Comparison of ENCODE assay signal across 25 cellular contexts in the genomic region with DNA sequence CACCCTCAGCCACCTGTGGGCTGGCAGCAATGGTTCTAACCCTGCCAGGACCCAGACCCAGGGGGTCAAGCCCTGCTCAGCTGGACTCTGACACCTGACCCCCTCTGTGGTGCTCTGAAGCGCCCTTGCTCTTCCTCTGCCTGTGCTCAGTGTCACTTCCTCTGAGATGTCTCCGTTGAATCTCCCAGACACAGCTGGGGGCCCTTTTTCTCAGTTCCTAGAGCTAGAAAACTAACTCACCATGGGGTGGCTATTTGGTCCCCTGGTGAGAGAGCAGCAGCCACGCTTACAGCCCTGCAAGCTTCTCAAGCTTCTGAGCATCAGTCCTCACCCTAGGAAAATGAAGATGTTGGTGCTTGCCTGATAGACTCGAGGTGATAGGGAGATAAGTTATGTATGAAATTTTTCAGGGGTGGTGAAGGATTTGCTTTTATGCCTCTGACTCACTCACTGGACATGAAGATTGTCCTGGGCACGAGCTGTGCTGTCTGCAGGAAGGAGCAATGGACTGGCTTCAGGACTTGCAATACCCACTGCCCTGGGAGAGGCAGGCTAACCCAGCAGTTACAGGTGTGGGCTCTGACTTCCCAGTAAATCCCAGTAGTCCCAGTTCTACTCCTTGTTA. TPM values are rescaled to one million over a fixed set of nuclear protein-coding genes. Genes with fewer than 3 reads are reported as not detected.
A peak's percentile ranks its signal among the peaks of the same experiment; 100 is the strongest.
DNase-seq lines count a peak whose midpoint lies in the region; ATAC-seq and TF ChIP-seq lines count a peak whose summit lies in the region.
"Had no signal": no experiment of that assay in that cellular context is flagged by ENCODE, and none has a peak within 500 bp of the region (broad histone marks: within the 10 kb centered on the region; RNA-seq: fewer than 3 reads in every experiment).

No MANE protein-coding gene starts in this region.

- H3K9me3 Mint-ChIP-seq in HFFc6 (no peaks in the 10 kb centered on the region), T-cell (no peaks in the 10 kb centered on the region)
- no peaks in the 10 kb centered on the region for H3K9me3 Mint-ChIP-seq in naive thymus-derived CD8-positive, alpha-beta T cell
- H3K9me3 Mint-ChIP-seq: activated naive CD8-positive, alpha-beta T cell treated with anti-CD3 and anti-CD28 coated beads, Interleukin-2, amount 10 ng/mL, durations not matched to agents 7 days and 5 days; activated T-helper 2 cell treated with anti-CD3 and anti-CD28 coated beads, Interferon-gamma antibody, Interleukin-2, Interleukin-4, amounts not matched to agents 10 μg/mL and 5 μg/mL and 100 μg/mL, durations not matched to agents 14 hours and 24 hours and 36 hours; CD4-positive, alpha-beta T cell; endodermal cell; naive B cell; stimulated activated naive CD8-positive, alpha-beta T cell treated with anti-CD3 and anti-CD28 coated beads, Interleukin-15, amount 100 ng/mL, for 72 hours had no signal

- CTCF ChIA-PET in T-cell (lab: Charles Lee), result no interaction called here

- H3K4me3 Mint-ChIP-seq in HFFc6, result peak overlapping the region; percentile 26; the same call in 1 of the 2 replicates
- no peak overlapping the region for H3K4me3 Mint-ChIP-seq in naive thymus-derived CD8-positive, alpha-beta T cell
- H3K4me3 Mint-ChIP-seq in T-cell, result no peak overlapping the region
- H3K4me3 Mint-ChIP-seq: activated naive CD8-positive, alpha-beta T cell treated with anti-CD3 and anti-CD28 coated beads, Interleukin-2, amount 10 ng/mL, durations not matched to agents 7 days and 5 days; CD4-positive, alpha-beta T cell; endodermal cell; naive B cell; stimulated activated naive CD8-positive, alpha-beta T cell treated with anti-CD3 and anti-CD28 coated beads, Interleukin-15, amount 100 ng/mL, for 72 hours had no signal

- POLR2A ChIA-PET in naive thymus-derived CD8-positive, alpha-beta T cell (lab: Charles Lee), result no interaction called here
- POLR2A ChIA-PET in T-cell (lab: Charles Lee), result no interaction called here

- ATAC-seq in RWPE2 (ENCODE audit: low read depth) (0 out of 3 replicates have a peak, but pooled peaks have one; percentile 14), T-cell (replicated peaks in 1 of 4) (no peak)
- no peak for ATAC-seq in naive thymus-derived CD8-positive, alpha-beta T cell
- ATAC-seq: GM12878; HCT116; left cardiac atrium; stimulated activated naive CD8-positive, alpha-beta T cell treated with anti-CD3 and anti-CD28 coated beads, Interleukin-15, amount 100 ng/mL, for 72 hours had no signal

- no peak overlapping the region for H3K4me3 ChIP-seq in RWPE2 (ENCODE audit: severe bottlenecking)
- H3K4me3 ChIP-seq: GM12878, Peyer's patch, tibial artery had no signal

- TF ChIP-seq CTCF in HFFc6 (IDR thresholded peaks at IDR 0.05) (no peak), RWPE2 (IDR thresholded peaks at IDR 0.05; ENCODE audit: poor library complexity, severe bottlenecking) (no peak)

- peak; percentile 32 for DNase-seq in AG08396 (ENCODE audit: low spot score)
- peak; percentile 50 for DNase-seq in HFFc6
- no peak for DNase-seq in RWPE2 (ENCODE audit: low spot score)
- DNase-seq in iris pigment epithelial cell (ENCODE audit: low read depth), result peak; percentile 46
- no peak for DNase-seq in naive thymus-derived CD8-positive, alpha-beta T cell
- DNase-seq in T-cell, result no peak
- no peak for DNase-seq in cerebellar cortex (ENCODE audit: low spot score)
- no peak for DNase-seq in DMS153 (lab: John Stamatoyannopoulos, UW)
- DNase-seq: activated CD4-positive, alpha-beta T cell treated with anti-CD3 and anti-CD28 coated beads, Interleukin-2, amount 50 U/mL, for 48 hours; activated CD8-positive, alpha-beta memory T cell treated with anti-CD3 and anti-CD28 coated beads, Interleukin-2, amount 50 U/mL, for 48 hours; activated naive CD8-positive, alpha-beta T cell treated with anti-CD3 and anti-CD28 coated beads, Interleukin-2, amount 10 ng/mL, durations not matched to agents 7 days and 5 days; CD4-positive, alpha-beta T cell; cortex of kidney; endodermal cell; left cardiac atrium; naive B cell; NCI-H1436; NCI-H2107; Peyer's patch; stimulated activated naive CD8-positive, alpha-beta T cell treated with anti-CD3 and anti-CD28 coated beads, Interleukin-15, amount 100 ng/mL, for 72 hours; tibial artery had no signal

- H3K4me1 ChIP-seq in RWPE2 (ENCODE audit: insufficient read depth, poor library complexity, severe bottlenecking), result no peaks in the 10 kb centered on the region
- H3K4me1 ChIP-seq: tibial artery had no signal

- no peaks in the 10 kb centered on the region for H3K36me3 ChIP-seq in RWPE2 (ENCODE audit: low read depth)
- H3K36me3 ChIP-seq: Peyer's patch, tibial artery had no signal

- H3K36me3 Mint-ChIP-seq in HFFc6 (ENCODE audit: low read depth) (peaks cover 37% of the 10 kb centered on the region), T-cell (no peaks in the 10 kb centered on the region)
- H3K36me3 Mint-ChIP-seq in naive thymus-derived CD8-positive, alpha-beta T cell, result no peaks in the 10 kb centered on the region
- H3K36me3 Mint-ChIP-seq: activated naive CD8-positive, alpha-beta T cell treated with anti-CD3 and anti-CD28 coated beads, Interleukin-2, amount 10 ng/mL, durations not matched to agents 7 days and 5 days; naive B cell had no signal

- peaks cover 1% of the 10 kb centered on the region for H3K27me3 Mint-ChIP-seq in HFFc6 (ENCODE audit: insufficient read depth)
- peaks cover 10 to 46% (median 29%) of the 10 kb centered on the region in 5 donors for H3K27me3 Mint-ChIP-seq in naive thymus-derived CD8-positive, alpha-beta T cell
- H3K27me3 Mint-ChIP-seq in T-cell, result peaks cover 34 to 49% of the 10 kb centered on the region in 2 donors

- peaks cover 34% of the 10 kb centered on the region for H3K4me1 Mint-ChIP-seq in HFFc6 (ENCODE audit: low read depth)
- peaks cover 0 to 10% (median 4%) of the 10 kb centered on the region in 4 donors for H3K4me1 Mint-ChIP-seq in naive thymus-derived CD8-positive, alpha-beta T cell
- no peaks in the 10 kb centered on the region for H3K4me1 Mint-ChIP-seq in T-cell
- H3K4me1 Mint-ChIP-seq: stimulated activated naive CD8-positive, alpha-beta T cell treated with anti-CD3 and anti-CD28 coated beads, Interleukin-15, amount 100 ng/mL, for 72 hours had no signal

- no peak overlapping the region for H3K27ac ChIP-seq in RWPE2 (ENCODE audit: poor library complexity, severe bottlenecking)
- H3K27ac ChIP-seq: Peyer's patch, tibial artery had no signal

- H3K27ac Mint-ChIP-seq in HFFc6, result 0 out of 2 replicates have a peak overlapping the region, but pooled peaks have one; percentile 10
- peak overlapping the region in 1 of 10 donors; percentile 25 for H3K27ac Mint-ChIP-seq in naive thymus-derived CD8-positive, alpha-beta T cell
- no peak overlapping the region for H3K27ac Mint-ChIP-seq in T-cell
- H3K27ac Mint-ChIP-seq: activated naive CD8-positive, alpha-beta T cell treated with anti-CD3 and anti-CD28 coated beads, Interleukin-2, amount 10 ng/mL, durations not matched to agents 7 days and 5 days; activated T-helper 2 cell treated with anti-CD3 and anti-CD28 coated beads, Interferon-gamma antibody, Interleukin-2, Interleukin-4, amounts not matched to agents 10 μg/mL and 5 μg/mL and 100 μg/mL, durations not matched to agents 14 hours and 24 hours and 36 hours; CD4-positive, alpha-beta T cell; endodermal cell; naive B cell had no signal

- no peaks in the 10 kb centered on the region for H3K9me3 ChIP-seq in RWPE2 (ENCODE audit: severe bottlenecking)
- H3K9me3 ChIP-seq: Peyer's patch, tibial artery had no signal

- no peaks in the 10 kb centered on the region for H3K27me3 ChIP-seq in RWPE2 (ENCODE audit: insufficient read depth, poor library complexity, severe bottlenecking)
- H3K27me3 ChIP-seq: Peyer's patch, tibial artery had no signal

RNA-seq across cellular contexts. Expression of gene COL13A1, which starts 29.6 kb away (rescaled TPM):
- 10 to 100 TPM; 33.5 to 46.6 (median 38.1) TPM for total RNA-seq in HFFc6 (2021; fragmentation: NEBNext Ultra II Directional; extraction: Animal tissue kit (Norgen Biotek cat#: 25700))
- total RNA-seq in naive thymus-derived CD8-positive, alpha-beta T cell, result not detected
- not detected for polyA plus RNA-seq in naive thymus-derived CD8-positive, alpha-beta T cell
- under 1 TPM in 1 of 5 donors, not detected in 4; 0.09 TPM for total RNA-seq in T-cell
- total RNA-seq: activated naive CD8-positive, alpha-beta T cell treated with anti-CD3 and anti-CD28 coated beads, Interleukin-2, amount 10 ng/mL, durations not matched to agents 7 days and 5 days; activated T-helper 2 cell treated with anti-CD3 and anti-CD28 coated beads, Interferon-gamma antibody, Interleukin-2, Interleukin-4, amounts not matched to agents 10 μg/mL and 5 μg/mL and 100 μg/mL, durations not matched to agents 14 hours and 24 hours and 36 hours; CD4-positive, alpha-beta T cell; GM12878; T-helper 2 cell treated with Interferon-gamma antibody and Interleukin-4, amounts not matched to agents 100 ng/mL and 5 ng/mL, for 36 hours had no signal

Comparison
In these comparisons a context has a peak if more than half of its experiments do, and no peak if none do; other contexts are left out.
1. DNase-seq: peak in AG08396 (single experiment), HFFc6 (single experiment) and iris pigment epithelial cell (single experiment); none in RWPE2 (single experiment), naive thymus-derived CD8-positive, alpha-beta T cell (0 of 10), T-cell (0 of 34), cerebellar cortex (single experiment) and DMS153 (single experiment).
2. RNA of gene COL13A1, which starts 29.6 kb away (total RNA-seq): 33.5 to 46.6 TPM in HFFc6; 0.09 TPM in T-cell and not detected in naive thymus-derived CD8-positive, alpha-beta T cell; every median in the first group is over 10 times any median in the second.